2 cellular contexts compared by ENCODE assay signal in the genomic region with DNA sequence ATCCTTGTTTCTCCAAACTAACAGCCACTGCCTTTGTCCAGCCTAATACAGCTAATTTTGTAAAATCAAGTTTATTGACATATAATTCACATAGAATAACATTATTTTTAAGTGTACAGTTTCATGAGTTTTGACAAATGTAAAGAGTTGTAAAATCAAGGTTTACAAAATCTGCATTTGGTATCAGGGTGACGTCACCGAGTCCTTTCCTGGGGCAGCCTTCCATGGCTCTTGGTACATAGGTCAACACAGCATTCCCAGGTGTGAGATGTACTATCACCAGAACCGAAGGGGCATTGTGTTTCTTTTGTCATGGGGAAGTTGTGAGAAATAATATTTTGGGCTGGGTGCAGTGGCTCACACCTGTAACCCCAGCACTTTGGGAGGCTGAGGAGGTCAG.
TF ChIP-seq lines count a peak whose summit lies in the region.

No MANE protein-coding gene starts in this region.

TF ChIP-seq in K562, 482 proteins besides CTCF, POLR2A, EP300 and RAD21:
- TF ChIP-seq PURB (CRISPR knock-in tag; IDR thresholded peaks at IDR 0.05; ENCODE audit: low read depth) (no peak), TEAD1 (CRISPR knock-in tag; IDR thresholded peaks at IDR 0.05) (no peak), ZBED1 (IDR thresholded peaks at IDR 0.05) (no peak)
- TF ChIP-seq, protein P1, sequence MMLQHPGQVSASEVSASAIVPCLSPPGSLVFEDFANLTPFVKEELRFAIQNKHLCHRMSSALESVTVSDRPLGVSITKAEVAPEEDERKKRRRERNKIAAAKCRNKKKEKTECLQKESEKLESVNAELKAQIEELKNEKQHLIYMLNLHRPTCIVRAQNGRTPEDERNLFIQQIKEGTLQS (IDR thresholded peaks at IDR 0.05), result peak; percentile 54
- TF ChIP-seq, protein P1 (CRISPR knock-in tag; conservative IDR thresholded peaks at IDR 0.05), result no peak
- TF ChIP-seq, protein P2, sequence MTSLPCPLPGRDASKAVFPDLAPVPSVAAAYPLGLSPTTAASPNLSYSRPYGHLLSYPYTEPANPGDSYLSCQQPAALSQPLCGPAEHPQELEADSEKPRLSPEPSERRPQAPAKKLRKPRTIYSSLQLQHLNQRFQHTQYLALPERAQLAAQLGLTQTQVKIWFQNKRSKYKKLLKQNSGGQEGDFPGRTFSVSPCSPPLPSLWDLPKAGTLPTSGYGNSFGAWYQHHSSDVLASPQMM (CRISPR knock-in tag; IDR thresholded peaks at IDR 0.05), result no peak

TF ChIP-seq in HEK293T, 16 proteins besides CTCF, POLR2A, EP300 and RAD21:
- no peak for TF ChIP-seq FOXM1 (IDR thresholded peaks at IDR 0.05; ENCODE audit: borderline replicate concordance)
- no peak for TF ChIP-seq FOXK2 (IDR thresholded peaks at IDR 0.05)
- no peak for TF ChIP-seq ARNT (IDR thresholded peaks at IDR 0.05)
- no peak for TF ChIP-seq ELF4 (IDR thresholded peaks at IDR 0.05)
- no peak for TF ChIP-seq HDGF (IDR thresholded peaks at IDR 0.05; ENCODE audit: borderline replicate concordance)
- no peak for TF ChIP-seq FOXA1 (IDR thresholded peaks at IDR 0.05)
- no peak for TF ChIP-seq CTBP1 (IDR thresholded peaks at IDR 0.05; ENCODE audit: borderline replicate concordance)
- no peak for TF ChIP-seq ZNF384 (IDR thresholded peaks at IDR 0.05)
